ENCODE assay signal across 11 cellular contexts in the genomic region with DNA sequence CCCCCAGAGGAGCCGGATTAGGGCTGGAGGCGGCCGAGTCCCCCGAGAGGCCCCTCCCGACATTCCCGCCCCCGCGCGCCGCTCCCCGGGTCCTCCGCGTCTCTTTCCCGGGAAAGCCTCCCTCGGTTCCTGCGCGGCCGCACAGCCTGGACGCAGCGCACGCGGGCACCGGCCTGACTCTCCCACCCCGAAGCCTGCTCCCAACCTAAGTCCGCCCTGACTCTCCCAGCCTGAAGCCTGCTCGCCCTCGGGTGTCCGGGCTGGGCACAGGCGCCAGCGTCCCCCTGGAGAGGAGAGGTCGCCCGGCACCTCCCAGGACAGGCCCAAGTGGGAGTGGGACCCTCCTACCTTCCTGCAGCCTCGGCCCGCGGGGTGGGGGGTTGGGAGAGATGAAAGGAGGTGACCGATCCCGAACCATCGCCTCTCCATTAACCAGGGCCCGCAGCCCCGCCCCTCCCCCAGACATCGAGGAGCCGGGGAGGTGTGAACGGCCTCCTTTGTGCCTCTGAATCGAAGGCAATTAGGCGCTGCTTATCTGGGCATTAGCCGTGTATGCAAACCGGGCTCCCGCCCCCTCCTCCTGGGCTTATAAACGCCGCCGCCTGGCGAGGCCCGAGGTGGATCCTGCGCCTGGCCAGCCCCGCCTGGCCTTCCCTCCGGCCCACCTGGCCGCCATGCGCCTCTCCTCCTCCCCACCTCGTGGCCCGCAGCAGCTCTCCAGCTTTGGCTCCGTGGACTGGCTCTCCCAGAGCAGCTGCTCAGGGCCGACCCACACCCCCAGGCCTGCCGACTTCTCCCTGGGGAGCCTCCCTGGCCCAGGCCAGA. TPM values are rescaled to one million over a fixed set of nuclear protein-coding genes. Genes with fewer than 3 reads are reported as not detected.
DNase-seq lines count a peak whose midpoint lies in the region; ATAC-seq and TF ChIP-seq lines count a peak whose summit lies in the region.
"Had no signal": no experiment of that assay in that cellular context is flagged by ENCODE, and none has a peak within 500 bp of the region (broad histone marks: within the 10 kb centered on the region; RNA-seq: fewer than 3 reads in every experiment).

A gene with protein sequence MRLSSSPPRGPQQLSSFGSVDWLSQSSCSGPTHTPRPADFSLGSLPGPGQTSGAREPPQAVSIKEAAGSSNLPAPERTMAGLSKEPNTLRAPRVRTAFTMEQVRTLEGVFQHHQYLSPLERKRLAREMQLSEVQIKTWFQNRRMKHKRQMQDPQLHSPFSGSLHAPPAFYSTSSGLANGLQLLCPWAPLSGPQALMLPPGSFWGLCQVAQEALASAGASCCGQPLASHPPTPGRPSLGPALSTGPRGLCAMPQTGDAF (plus strand): TSS at position 615 of the 825 bp plus-strand sequence. CDS start 60 bp downstream, at position 675.

- in situ Hi-C loops in GM13976 (cut with MboI; ENCODE audit: low sequenced_read_pairs, unreplicated experiment), result no loop called here

- H3K27ac Mint-ChIP-seq in CD14-positive monocyte, result peak within 1 kb of the TSS in 3 of 7 donors; percentile 57 to 71 (median 61)

- H3K4me3 Mint-ChIP-seq in CD14-positive monocyte, result peak within 1 kb of the TSS; percentile 73 to 82

- H3K79me2 ChIP-seq in parathyroid adenoma, result no peaks in the 10 kb centered on the region

- DNase-seq in CD14-positive monocyte (ENCODE audit: low spot score) (no peak), NCI-H1105 treated with DMSO at 0.1 percent for 48 hours (lab: John Stamatoyannopoulos, UW) (peak; percentile 39), esophagus muscularis mucosa (ENCODE audit: extremely low spot score) (no peak), NCI-H510A (lab: John Stamatoyannopoulos, UW) (no peak), GM13976 (ENCODE audit: low spot score) (no peak)
- DNase-seq: activated CD4-positive, alpha-beta T cell treated with anti-CD3 and anti-CD28 coated beads, Interleukin-2, amount 50 U/mL, for 4 hours; kidney glomerular epithelial cell had no signal

- peaks cover 0 to 98% (median 34%) of the 10 kb centered on the region in 4 donors for H3K27me3 ChIP-seq in esophagus muscularis mucosa
- no peaks in the 10 kb centered on the region for H3K27me3 ChIP-seq in parathyroid adenoma (ENCODE audit: control insufficient read depth, insufficient read depth, low read length)

- no peak for TF ChIP-seq POLR2A in esophagus muscularis mucosa (IDR thresholded peaks at IDR 0.05; ENCODE audit: low read depth)

- no peak within 1 kb of the TSS for H2AFZ ChIP-seq in parathyroid adenoma

- TF ChIP-seq CTCF in CD14-positive monocyte (IDR thresholded peaks at IDR 0.05), result no peak
- no peak for TF ChIP-seq CTCF in esophagus muscularis mucosa (IDR thresholded peaks at IDR 0.05)
- TF ChIP-seq CTCF in parathyroid adenoma (IDR thresholded peaks at IDR 0.05), result no peak
- TF ChIP-seq CTCF in GM13976 (IDR thresholded peaks at IDR 0.05; ENCODE audit: borderline replicate concordance, control extremely low read depth, extremely low read depth, insufficient read depth, missing control alignments), result no peak

- H3K27me3 Mint-ChIP-seq in CD14-positive monocyte (ENCODE audit: low read depth in 3 of 3), result peaks cover 35 to 78% (median 57%) of the 10 kb centered on the region in 3 donors

- no peak for TF ChIP-seq EP300 in esophagus muscularis mucosa (IDR thresholded peaks at IDR 0.05)

- H3K9me3 Mint-ChIP-seq in CD14-positive monocyte, result peaks cover 2 to 10% (median 7%) of the 10 kb centered on the region in 7 donors

- H3K4me1 ChIP-seq in esophagus muscularis mucosa (peaks cover 6 to 35% (median 31%) of the 10 kb centered on the region in 4 donors), parathyroid adenoma (no peaks in the 10 kb centered on the region)
- H3K4me1 ChIP-seq: SJSA1 had no signal

- H3K4me1 Mint-ChIP-seq in CD14-positive monocyte, result peaks cover 31% of the 10 kb centered on the region

- H3K4me3 ChIP-seq in esophagus muscularis mucosa (peak within 1 kb of the TSS; percentile 28 to 42 (median 36)), parathyroid adenoma (ENCODE audit: low read depth, low read length) (peak within 1 kb of the TSS; percentile 11)
- H3K4me3 ChIP-seq: SJSA1 had no signal

- H3K36me3 ChIP-seq in esophagus muscularis mucosa (no peaks in the 10 kb centered on the region), parathyroid adenoma (ENCODE audit: control insufficient read depth, insufficient read depth, low read length) (no peaks in the 10 kb centered on the region)
- H3K36me3 ChIP-seq: SJSA1 had no signal

- 2% methylated on average over 20 of the region's 63 CpGs for WGBS in esophagus muscularis mucosa

- no peak within 1 kb of the TSS for H3K9ac ChIP-seq in parathyroid adenoma

- intact Hi-C loops in CD14-positive monocyte (cut with micrococcal nuclease), result loop anchor here (2.0 to 10.0 kb wide), 3 partner anchors 19 to 93 kb away; no protein-coding TSS in a partner anchor
- intact Hi-C loops in esophagus muscularis mucosa (cut with DNase I), result no loop called here

- H3K27ac ChIP-seq in esophagus muscularis mucosa (replicated peaks in 1 of 4) (no peak within 1 kb of the TSS), parathyroid adenoma (no peak within 1 kb of the TSS)
- H3K27ac ChIP-seq: SJSA1 had no signal

- peak within 1 kb of the TSS; percentile 38 for H3K4me2 ChIP-seq in parathyroid adenoma (ENCODE audit: low read length)

- peaks cover 8 to 13% of the 10 kb centered on the region in 2 donors for H3K36me3 Mint-ChIP-seq in CD14-positive monocyte

- no peaks in the 10 kb centered on the region for H3K9me3 ChIP-seq in esophagus muscularis mucosa
- no peaks in the 10 kb centered on the region for H3K9me3 ChIP-seq in parathyroid adenoma (ENCODE audit: control insufficient read depth, low read length)

- ATAC-seq in HG02938 (IDR thresholded peaks at IDR 0.05; ENCODE audit: unreplicated experiment) (no peak), GM18867 (IDR thresholded peaks at IDR 0.05; ENCODE audit: unreplicated experiment) (no peak)

RNA-seq across cellular contexts. Expression of the gene that starts here (rescaled TPM):
- polyA plus RNA-seq in CD14-positive monocyte, result 1 to 10 TPM; 1.4 to 1.6 TPM
- total RNA-seq in esophagus muscularis mucosa, result 1 to 10 TPM in 3 of 4 donors, under 1 TPM in 1; 0.46 to 2.5 (median 2.0) TPM
- total RNA-seq: SJSA1 had no signal
